Comparison of ENCODE assay signal across 8 cellular contexts in genomic region chr16:48353565-48354163, GRCh38. TPM values are rescaled to one million over a fixed set of nuclear protein-coding genes. Genes with fewer than 3 reads are reported as not detected.
DNase-seq lines count a peak whose midpoint lies in the region; ATAC-seq, FAIRE-seq and TF ChIP-seq lines count a peak whose summit lies in the region.

No MANE protein-coding gene starts in this region.

- peak overlapping the region; percentile 50 for H3K27ac Mint-ChIP-seq in mesothelial cell of epicardium

- H3K36me3 Mint-ChIP-seq in mesothelial cell of epicardium, result peaks cover 34% of the 10 kb centered on the region

- no peak overlapping the region; a peak in 1 of 6 replicates for H3K27ac ChIP-seq in A549

- peak; percentile 23 for FAIRE-seq in A549 (lab: Jason Lieb, UNC)

- H3K9me3 Mint-ChIP-seq in mesothelial cell of epicardium, result no peaks in the 10 kb centered on the region

- CTCF ChIA-PET in A549 (lab: Yijun Ruan, JAX), result interaction anchor here (0.6 to 4.9 kb wide), 30 partner anchors 7 to 1212 kb away, joined by 3 to 27 read pairs (median 4); no protein-coding TSS in a partner anchor

- DNase-seq in A549 (ENCODE audit: low read depth in 1 of 2, low spot score in 1 of 2) (peak; percentile 78 to 81), NCI-H774 (lab: John Stamatoyannopoulos, UW) (peak; percentile 18), ecto neural progenitor cell (ENCODE audit: low spot score) (peak; percentile 65), mesothelial cell of epicardium (ENCODE audit: low spot score in 2 of 2, unreplicated experiment in 2 of 2) (peak in 1 of 2 experiments; percentile 61)
- DNase-seq in activated CD4-positive, alpha-beta T cell treated with anti-CD3 and anti-CD28 coated beads, Interleukin-2, amount 50 U/mL, for 4 hours, result peak; percentile 54 to 59
- peak; percentile 14 to 30 for DNase-seq in stimulated activated CD8-positive, alpha-beta memory T cell treated with anti-CD3 and anti-CD28 coated beads, Interleukin-7, amount 100 ng/mL, for 48 hours (ENCODE audit: extremely low read depth in 1 of 2, low read depth in 1 of 2)

- H3K4me3 ChIP-seq in A549, result no peak overlapping the region

- TF ChIP-seq CTCF in A549 (IDR thresholded peaks at IDR 0.05) (peak; percentile 89), mesothelial cell of epicardium (IDR thresholded peaks at IDR 0.05; ENCODE audit: unreplicated experiment) (peak; percentile 66)

- H3K27me3 Mint-ChIP-seq in mesothelial cell of epicardium (ENCODE audit: low read depth), result no peaks in the 10 kb centered on the region

- TF ChIP-seq EP300 in A549 (IDR thresholded peaks at IDR 0.05), result no peak

- H3K4me2 ChIP-seq in A549, result no peak overlapping the region

- H3K9me3 ChIP-seq in A549, result no peaks in the 10 kb centered on the region

- no peaks in the 10 kb centered on the region for H3K4me1 Mint-ChIP-seq in mesothelial cell of epicardium

- ATAC-seq in A549, result peak; percentile 88 to 94
- ATAC-seq in GM18511 (IDR thresholded peaks at IDR 0.05; ENCODE audit: unreplicated experiment), result peak; percentile 84
- ATAC-seq in HG03280 (IDR thresholded peaks at IDR 0.05; ENCODE audit: unreplicated experiment), result peak; percentile 79

- TF ChIP-seq POLR2A in A549 (IDR thresholded peaks at IDR 0.05; ENCODE audit: low read length), result no peak

- no peak overlapping the region for H3K4me3 Mint-ChIP-seq in mesothelial cell of epicardium

- peak; percentile 79 to 82 for TF ChIP-seq RAD21 in A549 (conservative IDR thresholded peaks at IDR 0.05 in 1 of 2, IDR thresholded peaks at IDR 0.05 in 1 of 2)

- POLR2A ChIA-PET in A549 (lab: Yijun Ruan, JAX), result interaction anchor here (1.5 kb wide), 1 partner anchor 12 kb away, joined by 15 read pairs; no protein-coding TSS in a partner anchor

- peaks cover 3% of the 10 kb centered on the region; the same call in 1 of the 3 replicates for H3K4me1 ChIP-seq in A549

- WGBS in A549 (ENCODE audit: missing lambda C conversion rate), result 24% methylated on average over 7 of the region's 7 CpGs

TF ChIP-seq in A549, 52 proteins besides CTCF, POLR2A, EP300 and RAD21:
- 0 out of 2 replicates have a peak, but pooled peaks have one; percentile 58 for TF ChIP-seq POLR2AphosphoS2 (conservative IDR thresholded peaks at IDR 0.05; ENCODE audit: low read length)
- no peak for TF ChIP-seq GATA3 (IDR thresholded peaks at IDR 0.05; ENCODE audit: borderline replicate concordance)
- TF ChIP-seq SMC3 (IDR thresholded peaks at IDR 0.05), result peak; percentile 87
TF ChIP-seq in A549: peak in this region for 2.

RNA-seq across cellular contexts. Expression of gene SIAH1, which starts 31.5 kb away (rescaled TPM):
- polyA plus RNA-seq in A549 (2011; rRNA removed), result 28.5 and 30.0 TPM in 2 replicates
- polyA plus RNA-seq in A549 (2012; cell fraction: cytosol; rRNA removed), result 13.3 and 16.8 TPM in 2 replicates
- 16.9 and 26.7 TPM in 2 replicates for polyA plus RNA-seq in A549 (2012; cell fraction: nucleus; rRNA removed)
- 12.0 to 13.6 TPM (median 13.3 TPM) in 3 replicates for polyA plus RNA-seq in A549 (2017; fragmentation: RNase III; extraction: RNeasy Plus Mini Kit Qiagen cat#74134 plus additional on column Dnase treatment)
- polyA minus RNA-seq in A549 (2011; rRNA and poly(A)+ RNA removed), result 29.1 and 42.6 TPM in 2 replicates
- total RNA-seq in mesothelial cell of epicardium, result 41.5 to 44.0 TPM (median 43.8 TPM) in 3 replicates
